In the genomic region with DNA sequence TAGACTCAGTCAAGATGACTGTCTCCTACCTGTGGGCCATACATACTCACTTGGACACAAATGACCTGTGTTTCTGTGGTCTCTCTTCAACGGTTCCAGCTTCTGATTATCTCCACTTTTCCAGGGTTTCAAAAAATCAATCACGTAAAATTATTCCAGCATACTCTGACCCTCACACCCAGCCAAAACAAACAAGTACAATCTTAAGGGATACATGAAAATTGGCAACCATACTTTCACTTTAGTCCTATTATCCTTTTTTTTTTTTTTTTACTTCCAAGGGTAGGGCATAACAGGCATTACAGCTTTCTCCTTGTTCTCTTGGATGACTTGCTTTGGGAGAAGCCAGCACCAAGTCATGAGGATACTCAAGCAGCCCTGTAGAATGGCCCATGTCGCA, we compare ENCODE assay signal across 9 cellular contexts.
"Had no signal": no experiment of that assay in that cellular context is flagged by ENCODE, and none has a peak within 500 bp of the region (broad histone marks: within the 10 kb centered on the region; RNA-seq: fewer than 3 reads in every experiment).

No MANE protein-coding gene starts in this region.

- DNase-seq: GM23248, GOT3, H9, HCEC 1CT, IMR-90, KBM-7 had no signal

- H3K4me3 Mint-ChIP-seq: H9 had no signal

- H3K4me3 ChIP-seq: GM23248 had no signal

- H3K9me3 Mint-ChIP-seq: H9 had no signal

- H3K27ac Mint-ChIP-seq: H9 had no signal

- H3K4me2 ChIP-seq: KMS-11 had no signal

- H3K27ac ChIP-seq: GM23248, KMS-11 had no signal

- H3K9ac ChIP-seq: GM23248, KMS-11 had no signal

- FAIRE-seq: H54, HTR-8/SVneo had no signal
